In the genomic region with DNA sequence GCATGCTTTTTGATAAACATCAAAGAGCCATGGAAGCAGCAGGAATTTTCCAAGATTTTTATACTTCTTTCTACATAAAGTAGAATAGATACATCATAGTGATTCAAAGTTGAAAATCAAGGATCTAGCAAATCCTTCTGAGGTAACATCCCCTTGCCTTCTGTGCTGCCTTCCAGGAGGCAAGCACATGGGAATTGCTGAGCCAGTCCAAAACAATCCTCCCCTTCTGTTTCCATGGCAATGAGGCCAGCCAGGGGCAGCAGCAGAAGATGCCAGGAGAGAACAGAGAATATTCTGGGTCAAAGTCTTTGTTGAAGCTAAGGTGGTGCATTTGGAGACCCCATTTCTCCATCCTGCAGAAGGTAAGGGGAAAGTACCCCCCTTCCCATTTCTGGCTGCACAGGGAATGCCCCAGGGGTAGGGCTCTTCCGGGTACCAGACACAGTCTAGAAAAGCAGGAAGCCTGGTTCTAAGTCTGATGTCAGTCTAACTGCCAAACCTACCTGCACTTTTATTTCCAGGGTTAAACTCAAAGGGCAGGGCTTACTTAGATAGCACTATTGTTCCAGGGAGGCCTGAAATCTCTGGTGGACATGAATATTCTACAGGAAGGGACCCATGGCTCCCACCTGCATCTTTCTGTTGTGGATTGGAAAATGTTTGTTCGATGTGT, we compare ENCODE assay signal across 17 cellular contexts. TPM values are rescaled to one million over a fixed set of nuclear protein-coding genes. Genes with fewer than 3 reads are reported as not detected.
DNase-seq lines count a peak whose midpoint lies in the region; ATAC-seq and TF ChIP-seq lines count a peak whose summit lies in the region.
"Had no signal": no experiment of that assay in that cellular context is flagged by ENCODE, and none has a peak within 500 bp of the region (broad histone marks: within the 10 kb centered on the region; RNA-seq: fewer than 3 reads in every experiment).

No MANE protein-coding gene starts in this region.

- peaks cover 25% of the 10 kb centered on the region for H3K4me1 Mint-ChIP-seq in stimulated activated naive CD8-positive, alpha-beta T cell treated with anti-CD3 and anti-CD28 coated beads, Interleukin-15, amount 100 ng/mL, for 72 hours

- no peak overlapping the region for H3K18ac ChIP-seq in neuronal stem cell (ENCODE audit: low read length)

- WGBS in neuronal stem cell (ENCODE audit: extremely low coverage in 2 of 2, insufficient read length in 2 of 2, insufficient replicate concordance in 1 of 2), 2 donors: no CpG with 5 or more reads among the region's 2 CpGs

- no peak overlapping the region for H3K23ac ChIP-seq in neuronal stem cell (ENCODE audit: low read depth, low read length, poor library complexity)

- H3K27me3 ChIP-seq in fibroblast of lung (ENCODE audit: control insufficient read depth, insufficient read depth, low read length) (peaks cover 3% of the 10 kb centered on the region), neuronal stem cell (ENCODE audit: control insufficient read depth in 3 of 3, insufficient read depth in 3 of 3, low read depth in 1 of 3, low read length in 3 of 3) (no peaks in the 10 kb centered on the region)

- DNase-seq in DMS79 treated with DMSO at 0.1 percent for 48 hours (lab: John Stamatoyannopoulos, UW): peak; percentile 10
- no peak for DNase-seq in DMS79 (lab: John Stamatoyannopoulos, UW)
- DNase-seq in NCI-H226: peak; percentile 39
- peak; percentile 11 to 20 for DNase-seq in fibroblast of lung (ENCODE audit: low read depth in 2 of 2)
- peak; percentile 24 for DNase-seq in neuronal stem cell (ENCODE audit: low spot score)
- DNase-seq in stimulated activated naive CD8-positive, alpha-beta T cell treated with anti-CD3 and anti-CD28 coated beads, Interleukin-15, amount 100 ng/mL, for 72 hours: no peak
- DNase-seq: activated CD4-positive, alpha-beta T cell treated with anti-CD3 and anti-CD28 coated beads, Interleukin-2, amount 50 U/mL, for 4 hours; activated naive CD4-positive, alpha-beta T cell treated with Interleukin-2 at 50 U/mL for 16 hours; esophagus squamous epithelium; naive B cell; NCI-H1930; OCI-M1; spleen; T-helper 17 cell had no signal

- no peak overlapping the region for H2BK5ac ChIP-seq in neuronal stem cell (ENCODE audit: low read length)

- ATAC-seq in GM18873 (IDR thresholded peaks at IDR 0.05; ENCODE audit: low FRiP score, unreplicated experiment) (no peak), HG03571 (IDR thresholded peaks at IDR 0.05; ENCODE audit: unreplicated experiment) (no peak)
- no peak for ATAC-seq in stimulated activated naive CD8-positive, alpha-beta T cell treated with anti-CD3 and anti-CD28 coated beads, Interleukin-15, amount 100 ng/mL, for 72 hours
- ATAC-seq: T-helper 17 cell had no signal

- no peak overlapping the region for H2AK5ac ChIP-seq in neuronal stem cell (ENCODE audit: low read depth, low read length)

- H3K4me3 ChIP-seq in fibroblast of lung (replicated peaks in 1 of 4; ENCODE audit: control extremely low read depth in 1 of 4, insufficient read depth in 1 of 4, low read depth in 3 of 4, low read length in 4 of 4): no peak overlapping the region
- H3K4me3 ChIP-seq in neuronal stem cell (ENCODE audit: low read length in 2 of 2): no peak overlapping the region
- H3K4me3 ChIP-seq: esophagus squamous epithelium, spleen had no signal

- H4K20me1 ChIP-seq in fibroblast of lung (ENCODE audit: control insufficient read depth, extremely low read depth, insufficient read depth, low read length): no peaks in the 10 kb centered on the region

- no peaks in the 10 kb centered on the region for H3K9me3 ChIP-seq in fibroblast of lung (ENCODE audit: control insufficient read depth, insufficient read depth, low read depth, low read length)
- no peaks in the 10 kb centered on the region for H3K9me3 ChIP-seq in neuronal stem cell (replicated peaks in 1 of 2; ENCODE audit: control insufficient read depth in 2 of 2, insufficient read depth in 1 of 2, low read depth in 1 of 2, low read length in 2 of 2)
- H3K9me3 ChIP-seq: esophagus squamous epithelium, spleen had no signal

- H3K79me2 ChIP-seq in fibroblast of lung (ENCODE audit: control insufficient read depth, insufficient read depth, low read length): no peaks in the 10 kb centered on the region

- no peak overlapping the region for H2AFZ ChIP-seq in fibroblast of lung (ENCODE audit: low read length)
- H2AFZ ChIP-seq in neuronal stem cell (ENCODE audit: low read length): no peak overlapping the region

- H3K4ac ChIP-seq in neuronal stem cell (ENCODE audit: low read length): no peak overlapping the region

- H4K8ac ChIP-seq in neuronal stem cell (ENCODE audit: low read depth, low read length): no peak overlapping the region

- H3K4me2 ChIP-seq in fibroblast of lung (ENCODE audit: extremely low read depth, insufficient read depth, low read length): no peak overlapping the region
- H3K4me2 ChIP-seq in neuronal stem cell (ENCODE audit: insufficient read depth, low read length, poor library complexity, severe bottlenecking): no peak overlapping the region

- H3K4me3 Mint-ChIP-seq in stimulated activated naive CD8-positive, alpha-beta T cell treated with anti-CD3 and anti-CD28 coated beads, Interleukin-15, amount 100 ng/mL, for 72 hours: no peak overlapping the region
- H3K4me3 Mint-ChIP-seq: naive B cell, T-helper 17 cell had no signal

- H2BK12ac ChIP-seq in neuronal stem cell (ENCODE audit: low read length): no peak overlapping the region

- no peak overlapping the region for H4K91ac ChIP-seq in neuronal stem cell (ENCODE audit: low read depth, low read length, poor library complexity)

- H3K4me1 ChIP-seq in fibroblast of lung (ENCODE audit: control insufficient read depth, extremely low read depth, insufficient read depth, low read length) (no peaks in the 10 kb centered on the region), neuronal stem cell (ENCODE audit: control insufficient read depth in 2 of 2, insufficient read depth in 1 of 2, low read depth in 1 of 2, low read length in 2 of 2) (peaks cover 10 to 14% of the 10 kb centered on the region in 2 donors)

- H2BK15ac ChIP-seq in neuronal stem cell (ENCODE audit: low read length): no peak overlapping the region

- H3K36me3 ChIP-seq in fibroblast of lung (ENCODE audit: control insufficient read depth, insufficient read depth, low read length) (no peaks in the 10 kb centered on the region), neuronal stem cell (replicated peaks in 1 of 2; ENCODE audit: control insufficient read depth in 2 of 2, insufficient read depth in 2 of 2, low read length in 2 of 2) (no peaks in the 10 kb centered on the region)
- H3K36me3 ChIP-seq: esophagus squamous epithelium, spleen had no signal

- H3K14ac ChIP-seq in neuronal stem cell (ENCODE audit: low read length): no peak overlapping the region

- TF ChIP-seq CTCF in fibroblast of lung (conservative IDR thresholded peaks at IDR 0.05 in 1 of 2, IDR thresholded peaks at IDR 0.05 in 1 of 2; ENCODE audit: low read depth in 1 of 2, low read length in 2 of 2): no peak

- no peak overlapping the region for H3K27ac Mint-ChIP-seq in stimulated activated naive CD8-positive, alpha-beta T cell treated with anti-CD3 and anti-CD28 coated beads, Interleukin-15, amount 100 ng/mL, for 72 hours
- H3K27ac Mint-ChIP-seq: naive B cell, T-helper 17 cell had no signal

- no peak overlapping the region for H3K27ac ChIP-seq in fibroblast of lung (ENCODE audit: insufficient read depth, low read length)
- no peak overlapping the region for H3K27ac ChIP-seq in neuronal stem cell (replicated peaks; ENCODE audit: low read length)
- H3K27ac ChIP-seq: esophagus squamous epithelium, spleen had no signal

- H3K79me1 ChIP-seq in neuronal stem cell (ENCODE audit: low read depth, low read length): peaks cover 4% of the 10 kb centered on the region

- no peaks in the 10 kb centered on the region for H3K27me3 Mint-ChIP-seq in stimulated activated naive CD8-positive, alpha-beta T cell treated with anti-CD3 and anti-CD28 coated beads, Interleukin-15, amount 100 ng/mL, for 72 hours

- no peaks in the 10 kb centered on the region for H3K9me3 Mint-ChIP-seq in stimulated activated naive CD8-positive, alpha-beta T cell treated with anti-CD3 and anti-CD28 coated beads, Interleukin-15, amount 100 ng/mL, for 72 hours

- H3K9ac ChIP-seq in fibroblast of lung (ENCODE audit: insufficient read depth, low read length) (no peak overlapping the region), neuronal stem cell (ENCODE audit: low read depth, low read length, poor library complexity) (no peak overlapping the region)

- no peak overlapping the region for H2BK120ac ChIP-seq in neuronal stem cell (ENCODE audit: low read depth, low read length)

RNA-seq across cellular contexts. Expression of gene CENPA, which starts 22.1 kb away (rescaled TPM):
- 1.8 and 9.7 TPM in 2 replicates for total RNA-seq in fibroblast of lung
- 6.1 and 21.2 TPM in 2 replicates for polyA plus RNA-seq in fibroblast of lung
- polyA plus RNA-seq in fibroblast of lung (2012): 4.5 and 15.8 TPM in 2 replicates
- polyA minus RNA-seq in fibroblast of lung (ENCODE audit: low replicate concordance): 3.1 and 13.3 TPM in 2 replicates
- 61.5 TPM for polyA plus RNA-seq in neuronal stem cell (2013, experiment 1 of 2)
- 60.8 TPM for polyA plus RNA-seq in neuronal stem cell (2013, experiment 2 of 2)

RNA-seq across cellular contexts. Expression of gene DPYSL5, which starts 40.0 kb away (rescaled TPM):
- not detected in 2 replicates for total RNA-seq in fibroblast of lung
- polyA plus RNA-seq in fibroblast of lung: not detected in 2 replicates
- polyA plus RNA-seq in fibroblast of lung (2012): not detected in 2 replicates
- not detected in 2 replicates for polyA minus RNA-seq in fibroblast of lung (ENCODE audit: low replicate concordance)
- 77.1 TPM for polyA plus RNA-seq in neuronal stem cell (2013, experiment 1 of 2)
- 77.6 TPM for polyA plus RNA-seq in neuronal stem cell (2013, experiment 2 of 2)
- total RNA-seq: esophagus squamous epithelium, T-helper 17 cell had no signal
- polyA plus RNA-seq: keratinocyte had no signal

RNA-seq across cellular contexts. Expression of gene SLC35F6, which starts 43.8 kb away (rescaled TPM):
- 61.4 and 65.5 TPM in 2 replicates for total RNA-seq in fibroblast of lung
- polyA plus RNA-seq in fibroblast of lung: 35.2 and 50.0 TPM in 2 replicates
- 32.6 and 38.7 TPM in 2 replicates for polyA plus RNA-seq in fibroblast of lung (2012)
- 148 and 156 TPM in 2 replicates for polyA minus RNA-seq in fibroblast of lung (ENCODE audit: low replicate concordance)
- 8.5 TPM for polyA plus RNA-seq in neuronal stem cell (2013, experiment 1 of 2)
- 9.6 TPM for polyA plus RNA-seq in neuronal stem cell (2013, experiment 2 of 2)

Comparison
In these comparisons a context has a peak if more than half of its experiments do, and no peak if none do; other contexts are left out.
1. DNase-seq: peak in DMS79 treated with DMSO at 0.1 percent for 48 hours (single experiment), NCI-H226 (single experiment), fibroblast of lung (2 of 2) and neuronal stem cell (single experiment); none in DMS79 (single experiment) and stimulated activated naive CD8-positive, alpha-beta T cell treated with anti-CD3 and anti-CD28 coated beads, Interleukin-15, amount 100 ng/mL, for 72 hours (0 of 2).